Comparison of ENCODE assay signal across 22 cellular contexts in the genomic region with DNA sequence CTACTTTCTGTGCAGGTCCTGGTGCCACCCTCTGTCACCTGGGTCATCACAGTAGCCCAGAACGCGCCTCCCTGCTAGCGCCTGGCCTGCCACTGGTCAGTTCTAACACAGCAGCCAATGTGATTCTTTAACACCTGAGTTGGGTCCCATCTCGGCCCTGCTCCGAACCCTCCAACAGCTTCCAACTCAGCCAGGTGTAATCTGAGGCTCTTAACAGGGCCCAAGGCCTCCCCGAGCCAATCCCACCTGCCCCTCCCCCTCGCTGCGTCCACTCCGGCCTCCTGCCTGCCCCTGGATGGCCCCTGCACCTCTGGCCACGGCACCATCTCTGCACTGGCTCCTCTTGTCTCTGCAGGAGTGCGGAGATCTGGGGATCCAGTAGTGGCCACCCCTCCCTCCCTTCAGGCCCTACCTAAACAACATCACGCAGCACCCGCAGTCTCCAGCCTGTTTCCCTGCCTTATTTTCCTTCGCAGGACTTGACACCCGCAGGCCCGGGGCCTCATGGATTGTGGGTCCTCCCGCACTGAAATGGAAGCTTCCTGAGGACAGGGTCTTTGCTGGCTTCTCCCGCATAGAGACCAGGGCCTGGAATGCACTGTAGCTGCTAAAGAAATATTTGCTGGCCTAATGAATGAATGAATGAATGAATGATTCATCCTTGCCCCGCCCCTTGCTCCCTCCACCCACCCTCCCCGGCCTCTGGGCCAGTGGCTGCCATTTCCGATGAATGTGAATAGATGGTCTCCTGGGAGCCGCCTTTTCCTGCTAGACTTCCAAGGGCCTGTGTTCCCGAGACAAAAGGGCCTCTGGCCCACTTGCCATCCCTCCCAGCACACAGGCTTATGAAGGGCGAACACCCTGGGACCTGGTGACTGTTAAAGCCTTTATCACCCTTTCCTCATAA.
"Had no signal": no experiment of that assay in that cellular context is flagged by ENCODE, and none has a peak within 500 bp of the region (broad histone marks: within the 10 kb centered on the region; RNA-seq: fewer than 3 reads in every experiment).

No MANE protein-coding gene starts in this region.

- H3K9me3 ChIP-seq: colonic mucosa, esophagus muscularis mucosa, gastroesophageal sphincter, heart left ventricle, left lung, mucosa of descending colon, ovary, thoracic aorta, tibial nerve, upper lobe of left lung had no signal

- DNase-seq: colonic mucosa; effector memory CD4-positive, alpha-beta T cell; foreskin keratinocyte; hippocampal formation; left cardiac atrium; left lung; mammary epithelial cell; mucosa of descending colon; naive B cell; nephron progenitor cell; occipital lobe; ovary; stimulated activated CD4-positive, alpha-beta T cell treated with anti-CD3 and anti-CD28 coated beads, Interleukin-15, amount 100 ng/mL, for 24 hours; stimulated activated CD4-positive, alpha-beta T cell treated with anti-CD3 and anti-CD28 coated beads, Interleukin-2, amount 100 ng/mL, for 48 hours; stimulated activated naive B cell treated with anti-CD40 and anti-IgM and Interleukin-4, amounts not matched to agents 10 μg/mL and 1 μg/mL and 100 μg/mL, for 72 hours; upper lobe of left lung had no signal

- H3K4me3 ChIP-seq: colonic mucosa, esophagus muscularis mucosa, gastroesophageal sphincter, heart left ventricle, left lung, mucosa of descending colon, ovary, skin epidermis, thoracic aorta, tibial nerve, upper lobe of left lung had no signal

- H3K36me3 ChIP-seq: colonic mucosa, esophagus muscularis mucosa, gastroesophageal sphincter, heart left ventricle, left lung, ovary, thoracic aorta, tibial nerve, upper lobe of left lung had no signal

- H3K4me1 ChIP-seq: colonic mucosa, foreskin keratinocyte, heart left ventricle, left lung, tibial nerve, upper lobe of left lung had no signal

- H3K27ac ChIP-seq: colonic mucosa, esophagus muscularis mucosa, foreskin keratinocyte, gastroesophageal sphincter, heart left ventricle, left lung, ovary, skin epidermis, thoracic aorta, tibial nerve, upper lobe of left lung had no signal

- H3K27me3 ChIP-seq: colonic mucosa, foreskin keratinocyte, gastroesophageal sphincter, ovary, upper lobe of left lung had no signal

- ATAC-seq: foreskin keratinocyte; gastroesophageal sphincter; left cardiac atrium; left lung; mucosa of descending colon; stimulated activated naive B cell treated with anti-CD40 and anti-IgM and Interleukin-4, amounts not matched to agents 10 μg/mL and 1 μg/mL and 100 μg/mL, for 72 hours had no signal
